In genomic region chr7:12389089-12389700, GRCh38 we compare ENCODE assay signal across 8 cellular contexts. TPM values are rescaled to one million over a fixed set of nuclear protein-coding genes. Genes with fewer than 3 reads are reported as not detected.
A peak's percentile ranks its signal among the peaks of the same experiment; 100 is the strongest.
DNase-seq lines count a peak whose midpoint lies in the region; ATAC-seq lines count a peak whose summit lies in the region.

No MANE protein-coding gene starts in this region.

- no peak overlapping the region for H3K4me3 ChIP-seq in naive thymus-derived CD4-positive, alpha-beta T cell (ENCODE audit: low read length)

- no peaks in the 10 kb centered on the region for H3K4me1 Mint-ChIP-seq in T-helper 2 cell treated with Interferon-gamma antibody and Interleukin-4, amounts not matched to agents 5 μg/mL and 100 μg/mL, for 36 hours (ENCODE audit: low read depth)
- no peaks in the 10 kb centered on the region for H3K4me1 Mint-ChIP-seq in naive thymus-derived CD4-positive, alpha-beta T cell

- H3K36me3 Mint-ChIP-seq in T-helper 2 cell treated with Interferon-gamma antibody and Interleukin-4, amounts not matched to agents 5 μg/mL and 100 μg/mL, for 36 hours (ENCODE audit: low read depth): no peaks in the 10 kb centered on the region
- H3K36me3 Mint-ChIP-seq in naive thymus-derived CD4-positive, alpha-beta T cell: no peaks in the 10 kb centered on the region

- H3K4me1 ChIP-seq in naive thymus-derived CD4-positive, alpha-beta T cell (ENCODE audit: control insufficient read depth in 2 of 2, insufficient read depth in 2 of 2, low read length in 2 of 2): no peaks in the 10 kb centered on the region

- H3K27me3 Mint-ChIP-seq in T-helper 2 cell treated with Interferon-gamma antibody and Interleukin-4, amounts not matched to agents 5 μg/mL and 100 μg/mL, for 36 hours (ENCODE audit: low read depth): no peaks in the 10 kb centered on the region
- no peaks in the 10 kb centered on the region for H3K27me3 Mint-ChIP-seq in naive thymus-derived CD4-positive, alpha-beta T cell

- no peak overlapping the region for H3K27ac ChIP-seq in naive thymus-derived CD4-positive, alpha-beta T cell (ENCODE audit: low read depth, low read length)

- peak; percentile 33 for DNase-seq in Caki2 (ENCODE audit: low read depth)
- DNase-seq in NCI-H187 (lab: John Stamatoyannopoulos, UW): peak; percentile 23 to 43
- peak; percentile 12 for DNase-seq in T-helper 2 cell treated with Interferon-gamma antibody and Interleukin-4, amounts not matched to agents 5 μg/mL and 100 μg/mL, for 36 hours (ENCODE audit: low spot score)
- peak; percentile 14 for DNase-seq in effector CD4-positive, alpha-beta T cell
- DNase-seq in naive thymus-derived CD4-positive, alpha-beta T cell: peak in 7 of 9 donors; percentile 7 to 47 (median 26)
- no peak for DNase-seq in middle frontal gyrus (ENCODE audit: extremely low spot score, low spot score)

- no peak overlapping the region for H3K27ac Mint-ChIP-seq in T-helper 2 cell treated with Interferon-gamma antibody and Interleukin-4, amounts not matched to agents 5 μg/mL and 100 μg/mL, for 36 hours
- no peak overlapping the region for H3K27ac Mint-ChIP-seq in naive thymus-derived CD4-positive, alpha-beta T cell

- H3K9me3 ChIP-seq in naive thymus-derived CD4-positive, alpha-beta T cell (ENCODE audit: control insufficient read depth in 2 of 3, low read length in 3 of 3): no peaks in the 10 kb centered on the region

- H3K36me3 ChIP-seq in naive thymus-derived CD4-positive, alpha-beta T cell (ENCODE audit: control insufficient read depth in 2 of 3, insufficient read depth in 3 of 3, low read length in 3 of 3): no peaks in the 10 kb centered on the region

- H3K27me3 ChIP-seq in naive thymus-derived CD4-positive, alpha-beta T cell (ENCODE audit: control insufficient read depth in 2 of 2, insufficient read depth in 2 of 2, low read length in 2 of 2): no peaks in the 10 kb centered on the region

- peak; percentile 97 for ATAC-seq in GM18907 (IDR thresholded peaks at IDR 0.05; ENCODE audit: unreplicated experiment)
- peak; percentile 96 for ATAC-seq in HG03045 (IDR thresholded peaks at IDR 0.05; ENCODE audit: unreplicated experiment)
- ATAC-seq in naive thymus-derived CD4-positive, alpha-beta T cell: peak; percentile 81

- no peaks in the 10 kb centered on the region for H3K9me3 Mint-ChIP-seq in T-helper 2 cell treated with Interferon-gamma antibody and Interleukin-4, amounts not matched to agents 5 μg/mL and 100 μg/mL, for 36 hours
- H3K9me3 Mint-ChIP-seq in naive thymus-derived CD4-positive, alpha-beta T cell: no peaks in the 10 kb centered on the region

- intact Hi-C loops in naive thymus-derived CD4-positive, alpha-beta T cell (cut with micrococcal nuclease): loop anchor here (1.0 to 5.0 kb wide), 8 partner anchors 14 to 874 kb away; partner anchors contain the start of genes TMEM106B (in 1 of the 2) and VWDE (in 1 of the 2)

- CTCF ChIA-PET in naive thymus-derived CD4-positive, alpha-beta T cell (lab: Charles Lee): interaction anchor here (0.7 kb wide), 1 partner anchor 970 kb away, joined by 3 read pairs; no protein-coding TSS in a partner anchor

- in situ Hi-C loops in Caki2 (cut with HindIII; ENCODE audit: low pct_unique_long_range_greater_than_20kb, low sequenced_read_pairs): no loop called here

- H3K4me3 Mint-ChIP-seq in T-helper 2 cell treated with Interferon-gamma antibody and Interleukin-4, amounts not matched to agents 5 μg/mL and 100 μg/mL, for 36 hours: no peak overlapping the region
- H3K4me3 Mint-ChIP-seq in naive thymus-derived CD4-positive, alpha-beta T cell: no peak overlapping the region

- POLR2A ChIA-PET in naive thymus-derived CD4-positive, alpha-beta T cell (lab: Charles Lee): no interaction called here

RNA-seq across cellular contexts. Expression of gene VWDE, which starts 14.5 kb away (rescaled TPM):
- total RNA-seq in Caki2 (2014; rRNA removed; shearing (Covaris generic); ENCODE audit: low replicate concordance): 3.8 and 4.1 TPM in 2 replicates
- 1 to 10 TPM; 1.3 to 4.9 (median 3.9) TPM for total RNA-seq in naive thymus-derived CD4-positive, alpha-beta T cell
- under 1 TPM; 0.13 to 0.76 TPM for polyA plus RNA-seq in naive thymus-derived CD4-positive, alpha-beta T cell
